In the genomic region with DNA sequence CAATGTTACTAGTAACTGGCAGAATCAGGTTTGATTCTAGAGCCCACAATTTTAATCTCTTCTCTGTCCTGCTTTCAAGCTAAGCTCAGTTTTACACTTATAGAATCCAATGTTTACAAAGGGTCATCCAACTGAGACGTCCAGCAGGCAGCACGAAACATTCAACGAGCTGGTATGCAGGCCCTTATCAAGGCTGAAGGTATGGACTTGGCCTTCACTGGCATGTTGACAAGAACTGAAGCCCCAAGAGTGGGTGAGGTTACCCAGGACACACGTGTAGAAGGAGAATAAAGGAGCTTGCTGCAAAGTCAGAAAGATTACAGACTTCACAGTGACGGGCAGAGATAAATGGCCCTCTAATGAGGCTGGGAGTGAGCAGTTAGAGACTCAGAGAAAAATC, we compare ENCODE assay signal across 16 cellular contexts.
A peak's percentile ranks its signal among the peaks of the same experiment; 100 is the strongest.
DNase-seq lines count a peak whose midpoint lies in the region; TF ChIP-seq lines count a peak whose summit lies in the region.
"Had no signal": no experiment of that assay in that cellular context is flagged by ENCODE, and none has a peak within 500 bp of the region (broad histone marks: within the 10 kb centered on the region; RNA-seq: fewer than 3 reads in every experiment).

No MANE protein-coding gene starts in this region.

- in situ Hi-C loops in Caki2 (cut with HindIII; ENCODE audit: low pct_unique_long_range_greater_than_20kb, low sequenced_read_pairs): no loop called here

- H3K27me3 ChIP-seq in MM.1S (replicated peaks; ENCODE audit: insufficient read depth, low read length): no peaks in the 10 kb centered on the region

- no peaks in the 10 kb centered on the region for H3K9me3 ChIP-seq in MM.1S (replicated peaks; ENCODE audit: insufficient read depth, low read length)
- H3K9me3 ChIP-seq: Caco-2 had no signal

- no peaks in the 10 kb centered on the region for H3K4me1 ChIP-seq in MM.1S (ENCODE audit: low read length)
- H3K4me1 ChIP-seq: Caco-2 had no signal

- no peaks in the 10 kb centered on the region for H4K20me1 ChIP-seq in MM.1S (ENCODE audit: insufficient read depth, low read length)

- H3K9ac ChIP-seq in MM.1S (ENCODE audit: low read length): no peak overlapping the region

- H3K79me2 ChIP-seq in MM.1S (ENCODE audit: low read length): no peaks in the 10 kb centered on the region

- H2AFZ ChIP-seq in MM.1S (ENCODE audit: low read length): no peak overlapping the region
- H2AFZ ChIP-seq: GM23338 had no signal

- no peaks in the 10 kb centered on the region for H3K9me2 ChIP-seq in MM.1S (replicated peaks; ENCODE audit: insufficient read depth, low read length)

- no peak overlapping the region for H3K4me3 ChIP-seq in MM.1S (ENCODE audit: low read length)
- H3K4me3 ChIP-seq: GM12878, GM23338 had no signal

- H3K27ac ChIP-seq in MM.1S (ENCODE audit: low read length): no peak overlapping the region

- no peak overlapping the region for H3K4me2 ChIP-seq in MM.1S (ENCODE audit: low read depth, low read length)
- H3K4me2 ChIP-seq: GM23338 had no signal

- no peak for TF ChIP-seq CTCF in MM.1S (IDR thresholded peaks at IDR 0.05; ENCODE audit: low read length)

- peak; percentile 57 for DNase-seq in Caki2 (ENCODE audit: low read depth)
- peak; percentile 13 for DNase-seq in amniotic epithelial cell (ENCODE audit: low read depth)
- DNase-seq in kidney glomerular epithelial cell (lab: John Stamatoyannopoulos, UW): peak; percentile 32
- DNase-seq in MM.1S: no peak
- DNase-seq in NCI-H187 (lab: John Stamatoyannopoulos, UW): no peak
- no peak for DNase-seq in stimulated activated CD4-positive, alpha-beta T cell treated with anti-CD3 and anti-CD28 coated beads, Interleukin-1b, Interleukin-23, amount 100 ng/mL, for 48 hours
- DNase-seq: C1 segment of cervical spinal cord; Caco-2; CD4-positive, alpha-beta memory T cell; DMS 273 treated with DMSO at 0.1 percent for 48 hours; DMS79; EL; GDM1; H9 had no signal

- no peaks in the 10 kb centered on the region for H3F3A ChIP-seq in MM.1S (ENCODE audit: insufficient read depth, low read length)

- H3K36me3 ChIP-seq in MM.1S (replicated peaks; ENCODE audit: insufficient read depth, low read length): no peaks in the 10 kb centered on the region

Comparison
In these comparisons a context has a peak if more than half of its experiments do, and no peak if none do; other contexts are left out.
1. DNase-seq: peak in Caki2 (single experiment), amniotic epithelial cell (single experiment) and kidney glomerular epithelial cell (single experiment); none in MM.1S (single experiment), NCI-H187 (0 of 2) and stimulated activated CD4-positive, alpha-beta T cell treated with anti-CD3 and anti-CD28 coated beads, Interleukin-1b, Interleukin-23, amount 100 ng/mL, for 48 hours (single experiment).